9 cellular contexts compared by ENCODE assay signal in genomic region chr13:44758595-44759221, GRCh38.
DNase-seq lines count a peak whose midpoint lies in the region; ATAC-seq, FAIRE-seq and TF ChIP-seq lines count a peak whose summit lies in the region.
"Had no signal": no experiment of that assay in that cellular context is flagged by ENCODE, and none has a peak within 500 bp of the region (broad histone marks: within the 10 kb centered on the region; RNA-seq: fewer than 3 reads in every experiment).

No MANE protein-coding gene starts in this region.

- no peaks in the 10 kb centered on the region for H3K36me3 Mint-ChIP-seq in activated CD4-positive, alpha-beta T cell treated with anti-CD3 and anti-CD28 coated beads, Interleukin-2, amount 10 ng/mL, durations not matched to agents 24 days and 14 days (ENCODE audit: low read depth)
- H3K36me3 Mint-ChIP-seq: stimulated activated naive B cell treated with anti-CD40 and anti-IgM and Interleukin-4, amounts not matched to agents 10 μg/mL and 1 μg/mL and 100 μg/mL, for 72 hours had no signal

- FAIRE-seq in keratinocyte (lab: Jason Lieb, UNC) (peak; percentile 90), urothelium cell line (lab: Jason Lieb, UNC) (no peak)

- H3K9me3 ChIP-seq in keratinocyte (ENCODE audit: control insufficient read depth, low read depth, low read length): no peaks in the 10 kb centered on the region

- no peaks in the 10 kb centered on the region for H3K79me2 ChIP-seq in keratinocyte (ENCODE audit: control insufficient read depth, insufficient read depth, low read length)

- peak overlapping the region; percentile 91 for H3K27ac ChIP-seq in keratinocyte (ENCODE audit: control insufficient read depth, insufficient read depth, low read length)

- H3K9ac ChIP-seq in keratinocyte (ENCODE audit: control insufficient read depth, extremely low read depth, insufficient read depth, low read length): peak overlapping the region; percentile 70

- H4K20me1 ChIP-seq in keratinocyte (ENCODE audit: control insufficient read depth, extremely low read depth, insufficient read depth, low read length): no peaks in the 10 kb centered on the region

- no peak for ATAC-seq in HG02852 (IDR thresholded peaks at IDR 0.05; ENCODE audit: unreplicated experiment)
- no peak for ATAC-seq in HG03342 (IDR thresholded peaks at IDR 0.05; ENCODE audit: unreplicated experiment)
- ATAC-seq: stimulated activated naive B cell treated with anti-CD40 and anti-IgM and Interleukin-4, amounts not matched to agents 10 μg/mL and 1 μg/mL and 100 μg/mL, for 72 hours had no signal

- peaks cover 21% of the 10 kb centered on the region for H3K4me1 Mint-ChIP-seq in activated CD4-positive, alpha-beta T cell treated with anti-CD3 and anti-CD28 coated beads, Interleukin-2, amount 10 ng/mL, durations not matched to agents 24 days and 14 days
- H3K4me1 Mint-ChIP-seq: stimulated activated naive B cell treated with anti-CD40 and anti-IgM and Interleukin-4, amounts not matched to agents 10 μg/mL and 1 μg/mL and 100 μg/mL, for 72 hours had no signal

- peak; percentile 53 for DNase-seq in stimulated activated CD4-positive, alpha-beta T cell treated with anti-CD3 and anti-CD28 coated beads, Interleukin-1b, Interleukin-23, amount 100 ng/mL, for 48 hours
- no peak for DNase-seq in stimulated activated CD4-positive, alpha-beta T cell treated with anti-CD3 and anti-CD28 coated beads, Interleukin-4, amount 100 ng/mL, for 1 hour
- peak; percentile 60 for DNase-seq in activated CD4-positive, alpha-beta T cell treated with anti-CD3 and anti-CD28 coated beads, Interleukin-2, amount 10 ng/mL, durations not matched to agents 24 days and 14 days
- DNase-seq in keratinocyte (ENCODE audit: low read depth, low spot score) (peak; percentile 44), urothelium cell line (ENCODE audit: low spot score) (peak; percentile 64), T-helper 9 cell (no peak)
- DNase-seq: stimulated activated naive B cell treated with anti-CD40 and anti-IgM and Interleukin-4, amounts not matched to agents 10 μg/mL and 1 μg/mL and 100 μg/mL, for 72 hours had no signal

- H3K27ac Mint-ChIP-seq in activated CD4-positive, alpha-beta T cell treated with anti-CD3 and anti-CD28 coated beads, Interleukin-2, amount 10 ng/mL, durations not matched to agents 24 days and 14 days: peak overlapping the region; percentile 66
- H3K27ac Mint-ChIP-seq: stimulated activated naive B cell treated with anti-CD40 and anti-IgM and Interleukin-4, amounts not matched to agents 10 μg/mL and 1 μg/mL and 100 μg/mL, for 72 hours had no signal

- peak overlapping the region in 2 of 3 experiments; percentile 29 to 43 for H3K4me3 ChIP-seq in keratinocyte (ENCODE audit: control insufficient read depth in 2 of 3, extremely low read depth in 1 of 3, insufficient read depth in 2 of 3, low read depth in 1 of 3, low read length in 3 of 3)

- H3K27me3 Mint-ChIP-seq in activated CD4-positive, alpha-beta T cell treated with anti-CD3 and anti-CD28 coated beads, Interleukin-2, amount 10 ng/mL, durations not matched to agents 24 days and 14 days: no peaks in the 10 kb centered on the region

- H3K4me2 ChIP-seq in keratinocyte (ENCODE audit: control insufficient read depth, extremely low read depth, insufficient read depth, low read depth, low read length): peak overlapping the region; percentile 84

- peaks cover 58% of the 10 kb centered on the region for H3K4me1 ChIP-seq in keratinocyte (ENCODE audit: control insufficient read depth, extremely low read depth, insufficient read depth, low read length)

- intact Hi-C loops in activated CD4-positive, alpha-beta T cell treated with anti-CD3 and anti-CD28 coated beads, Interleukin-2, amount 10 ng/mL, durations not matched to agents 24 days and 14 days (cut with micrococcal nuclease): loop anchor here (1.0 kb wide), 1 partner anchor 10 kb away; no protein-coding TSS in a partner anchor

- no peaks in the 10 kb centered on the region for H3K9me3 Mint-ChIP-seq in activated CD4-positive, alpha-beta T cell treated with anti-CD3 and anti-CD28 coated beads, Interleukin-2, amount 10 ng/mL, durations not matched to agents 24 days and 14 days
- H3K9me3 Mint-ChIP-seq: stimulated activated naive B cell treated with anti-CD40 and anti-IgM and Interleukin-4, amounts not matched to agents 10 μg/mL and 1 μg/mL and 100 μg/mL, for 72 hours had no signal

- TF ChIP-seq CTCF in keratinocyte (optimal IDR thresholded peaks at IDR 0.05 in 1 of 3, IDR thresholded peaks at IDR 0.05 in 1 of 3, conservative IDR thresholded peaks at IDR 0.05 in 1 of 3; ENCODE audit: extremely low read depth in 1 of 3, insufficient read depth in 2 of 3, low read length in 3 of 3): no peak

- dilution Hi-C loops in keratinocyte (cut with MboI; ENCODE audit: extremely low pct_ligation_motif_present, low sequenced_read_pairs): no loop called here

- no peaks in the 10 kb centered on the region for H3K9me1 ChIP-seq in keratinocyte (ENCODE audit: control insufficient read depth, extremely low read depth, insufficient read depth, low read length)

- no peaks in the 10 kb centered on the region for H3K36me3 ChIP-seq in keratinocyte (ENCODE audit: control insufficient read depth in 2 of 2, extremely low read depth in 1 of 2, insufficient read depth in 2 of 2, low read length in 2 of 2)

- H3K4me3 Mint-ChIP-seq in activated CD4-positive, alpha-beta T cell treated with anti-CD3 and anti-CD28 coated beads, Interleukin-2, amount 10 ng/mL, durations not matched to agents 24 days and 14 days: no peak overlapping the region
- H3K4me3 Mint-ChIP-seq: stimulated activated naive B cell treated with anti-CD40 and anti-IgM and Interleukin-4, amounts not matched to agents 10 μg/mL and 1 μg/mL and 100 μg/mL, for 72 hours had no signal

- H2AFZ ChIP-seq in keratinocyte (ENCODE audit: control insufficient read depth, low read length): peak overlapping the region; percentile 73

- no peaks in the 10 kb centered on the region for H3K27me3 ChIP-seq in keratinocyte (ENCODE audit: control insufficient read depth, extremely low read depth, insufficient read depth, low read length)

Comparison
In these comparisons a context has a peak if more than half of its experiments do, and no peak if none do; other contexts are left out.
1. DNase-seq: peak in stimulated activated CD4-positive, alpha-beta T cell treated with anti-CD3 and anti-CD28 coated beads, Interleukin-1b, Interleukin-23, amount 100 ng/mL, for 48 hours (single experiment), activated CD4-positive, alpha-beta T cell treated with anti-CD3 and anti-CD28 coated beads, Interleukin-2, amount 10 ng/mL, durations not matched to agents 24 days and 14 days (single experiment), keratinocyte (single experiment) and urothelium cell line (single experiment); none in stimulated activated CD4-positive, alpha-beta T cell treated with anti-CD3 and anti-CD28 coated beads, Interleukin-4, amount 100 ng/mL, for 1 hour (single experiment) and T-helper 9 cell (single experiment).